In genomic region chr17:66711936-66712335, GRCh38 we compare ENCODE assay signal across 9 cellular contexts.
DNase-seq lines count a peak whose midpoint lies in the region; ATAC-seq and TF ChIP-seq lines count a peak whose summit lies in the region.
"Had no signal": no experiment of that assay in that cellular context is flagged by ENCODE, and none has a peak within 500 bp of the region (broad histone marks: within the 10 kb centered on the region; RNA-seq: fewer than 3 reads in every experiment).

No MANE protein-coding gene starts in this region.

- ATAC-seq in HG02870 (IDR thresholded peaks at IDR 0.05; ENCODE audit: unreplicated experiment) (no peak), GM19397 (IDR thresholded peaks at IDR 0.05; ENCODE audit: unreplicated experiment) (no peak)

- H2BK12ac ChIP-seq in mesenchymal stem cell (ENCODE audit: low read length in 2 of 2) = no peak overlapping the region

- no peak overlapping the region for H3K14ac ChIP-seq in mesenchymal stem cell (ENCODE audit: low read length in 2 of 2)

- H3K4me3 ChIP-seq in astrocyte of the spinal cord (ENCODE audit: low read depth, low read length) (no peak overlapping the region), mesenchymal stem cell (ENCODE audit: insufficient read depth in 1 of 2, low read depth in 1 of 2, low read length in 2 of 2) (no peak overlapping the region)

- DNase-seq in DMS153 treated with DMSO at 0.1 percent for 48 hours (lab: John Stamatoyannopoulos, UW; ENCODE audit: unreplicated experiment) = peak; percentile 57
- DNase-seq in MV-4-11 (lab: John Stamatoyannopoulos, UW) = peak; percentile 27
- DNase-seq in astrocyte of the spinal cord (ENCODE audit: low read depth, low spot score) = peak; percentile 75
- DNase-seq in mesenchymal stem cell = no peak
- DNase-seq in cerebellar nuclear complex (lab: John Stamatoyannopoulos, UW) = no peak
- DNase-seq in nucleus accumbens (lab: John Stamatoyannopoulos, UW) = no peak
- DNase-seq: naive B cell had no signal

- no peak for TF ChIP-seq CTCF in astrocyte of the spinal cord (IDR thresholded peaks at IDR 0.05; ENCODE audit: low read depth, low read length)

- H2BK5ac ChIP-seq in mesenchymal stem cell (ENCODE audit: low read depth, low read length, poor library complexity, severe bottlenecking) = no peak overlapping the region

- H3K36me3 ChIP-seq in mesenchymal stem cell (ENCODE audit: control insufficient read depth in 1 of 2, insufficient read depth in 2 of 2, low read depth in 1 of 2, low read length in 2 of 2) = peaks cover 0 to 13% of the 10 kb centered on the region in 2 experiments

- no peaks in the 10 kb centered on the region for H3K27me3 ChIP-seq in mesenchymal stem cell (ENCODE audit: control insufficient read depth in 1 of 2, insufficient read depth in 1 of 2, low read length in 2 of 2)

- in situ Hi-C loops in astrocyte of the spinal cord (cut with HindIII; ENCODE audit: low sequenced_read_pairs) = no loop called here

- H2BK120ac ChIP-seq in mesenchymal stem cell (ENCODE audit: low read depth, low read length) = no peak overlapping the region

- H3K4ac ChIP-seq in mesenchymal stem cell (ENCODE audit: low read depth in 1 of 2, low read length in 2 of 2) = no peak overlapping the region

- H3K18ac ChIP-seq in mesenchymal stem cell (ENCODE audit: low read depth in 1 of 2, low read length in 2 of 2) = no peak overlapping the region

- H3K23ac ChIP-seq in mesenchymal stem cell (ENCODE audit: low read length in 2 of 2) = no peak overlapping the region

- no peaks in the 10 kb centered on the region for H3K9me3 ChIP-seq in mesenchymal stem cell (ENCODE audit: control insufficient read depth, low read length)

- no peak overlapping the region for H4K8ac ChIP-seq in mesenchymal stem cell (ENCODE audit: low read length)

- no peak overlapping the region for H3K4me2 ChIP-seq in mesenchymal stem cell (ENCODE audit: low read length, poor library complexity, severe bottlenecking)

- H3K9ac ChIP-seq in mesenchymal stem cell (ENCODE audit: low read length) = no peak overlapping the region

- no peak overlapping the region for H2AK5ac ChIP-seq in mesenchymal stem cell (ENCODE audit: low read length, severe bottlenecking)

- H2AFZ ChIP-seq in mesenchymal stem cell (ENCODE audit: low read depth, low read length) = no peak overlapping the region

- H3K4me1 ChIP-seq in mesenchymal stem cell (ENCODE audit: control insufficient read depth, insufficient read depth, low read depth, low read length) = peaks cover 24% of the 10 kb centered on the region

- no peak overlapping the region for H4K91ac ChIP-seq in mesenchymal stem cell (ENCODE audit: low read length)

- H2BK15ac ChIP-seq in mesenchymal stem cell (ENCODE audit: low read depth, poor library complexity, severe bottlenecking) = no peak overlapping the region

- peaks cover 6% of the 10 kb centered on the region for H3K79me1 ChIP-seq in mesenchymal stem cell (replicated peaks; ENCODE audit: low read length, poor library complexity, severe bottlenecking)

- H3K27ac ChIP-seq in mesenchymal stem cell (ENCODE audit: low read length, poor library complexity, severe bottlenecking) = peak overlapping the region; percentile 76

- 51% methylated on average over 2 of the region's 2 CpGs for WGBS in mesenchymal stem cell

Comparison
In these comparisons a context has a peak if more than half of its experiments do, and no peak if none do; other contexts are left out.
1. DNase-seq: peak in DMS153 treated with DMSO at 0.1 percent for 48 hours (single experiment), MV-4-11 (single experiment) and astrocyte of the spinal cord (single experiment); none in mesenchymal stem cell (single experiment), cerebellar nuclear complex (0 of 2) and nucleus accumbens (0 of 56).